8 cellular contexts compared by ENCODE assay signal in genomic region chr16:84186685-84187437, GRCh38. TPM values are rescaled to one million over a fixed set of nuclear protein-coding genes. Genes with fewer than 3 reads are reported as not detected.
DNase-seq lines count a peak whose midpoint lies in the region; ATAC-seq and TF ChIP-seq lines count a peak whose summit lies in the region.

Gene TAF1C, minus strand, starts transcription at chr16:84187057. Its CDS starts 2,069 bp downstream, at chr16:84184988.

- H4K20me1 ChIP-seq in OCI-LY7 (ENCODE audit: insufficient read depth, low read length), result no peaks in the 10 kb centered on the region

- H3K4me3 ChIP-seq in OCI-LY7 (ENCODE audit: low read depth, low read length, poor library complexity, severe bottlenecking) (peak within 1 kb of the TSS; percentile 96), mononuclear cell (ENCODE audit: low read length) (peak within 1 kb of the TSS; percentile 84)

- peak within 1 kb of the TSS; percentile 40 for H3K27ac ChIP-seq in OCI-LY7 (ENCODE audit: low read depth, low read length, poor library complexity, severe bottlenecking)

- peaks cover 21% of the 10 kb centered on the region; the same call in 1 of the 2 replicates for H3K79me2 ChIP-seq in OCI-LY7 (ENCODE audit: insufficient read depth, low read depth, low read length)

- H3K4me1 ChIP-seq in OCI-LY7 (ENCODE audit: insufficient read depth, low read length, poor library complexity, severe bottlenecking) (peaks cover 9% of the 10 kb centered on the region), mononuclear cell (ENCODE audit: insufficient read depth, low read length) (peaks cover 12% of the 10 kb centered on the region)

- DNase-seq in DMS 273 (lab: John Stamatoyannopoulos, UW; ENCODE audit: unreplicated experiment) (peak; percentile 99), HuH-7 (ENCODE audit: low spot score) (peak; percentile 98), OCI-LY7 (ENCODE audit: low spot score) (peak; percentile 96), activated T-cell treated with anti-CD3 and anti-CD28 coated beads for 1 hour (ENCODE audit: low read depth) (peak; percentile 88), epidermal melanocyte (ENCODE audit: insufficient read length, low spot score) (peak; percentile 98)
- DNase-seq in stimulated activated CD8-positive, alpha-beta memory T cell treated with anti-CD3 and anti-CD28 coated beads, Interleukin-4, amount 100 ng/mL, for 1 hour (ENCODE audit: low read depth in 2 of 2, low spot score in 1 of 2), result peak; percentile 74 to 79

- peak; percentile 92 for TF ChIP-seq CTCF in OCI-LY7 (conservative IDR thresholded peaks at IDR 0.05; ENCODE audit: low read length)

- peaks cover 32% of the 10 kb centered on the region; the same call in 1 of the 2 replicates for H3K36me3 ChIP-seq in OCI-LY7 (ENCODE audit: insufficient read depth, low read length)

- peak within 1 kb of the TSS; percentile 63 for H3K4me2 ChIP-seq in OCI-LY7 (ENCODE audit: low read length)

- no peaks in the 10 kb centered on the region for H3K9me2 ChIP-seq in OCI-LY7 (ENCODE audit: insufficient read depth, low read length)

- POLR2A ChIA-PET in OCI-LY7 (lab: Charles Lee), result interaction anchor here (0.7 to 0.9 kb wide), 2 partner anchors 18 to 172 kb away, joined by 3 read pairs; no protein-coding TSS in a partner anchor

- H3K27me3 ChIP-seq in mononuclear cell (ENCODE audit: insufficient read depth, low read length), result no peaks in the 10 kb centered on the region

- no TSS peak for BruUV-seq in OCI-LY7 (replicated peaks; lab: Mats Ljungman, UMichigan)

- peak; percentile 90 for ATAC-seq in GM21447 (IDR thresholded peaks at IDR 0.05; ENCODE audit: unreplicated experiment)

- H2AFZ ChIP-seq in OCI-LY7 (ENCODE audit: low read length), result peak within 1 kb of the TSS; percentile 99

- intact Hi-C loops in OCI-LY7 (cut with micrococcal nuclease; ENCODE audit: unreplicated experiment), result loop anchor here (1.0 to 5.0 kb wide), 2 partner anchors 40 to 103 kb away; partner anchors contain the start of genes DNAAF1 and HSDL1

- CTCF ChIA-PET in OCI-LY7 (lab: Charles Lee; ENCODE audit: unreplicated experiment), result interaction anchor here (0.9 to 1.9 kb wide), 7 partner anchors 75 to 477 kb away, joined by 3 to 11 read pairs (median 3); no protein-coding TSS in a partner anchor

- H3K9me3 ChIP-seq in OCI-LY7 (ENCODE audit: low read length) (no peaks in the 10 kb centered on the region), mononuclear cell (ENCODE audit: low read depth, low read length) (no peaks in the 10 kb centered on the region)

RNA-seq across cellular contexts. Expression of gene TAF1C, which starts in this region (rescaled TPM):
- 27.4 and 64.6 TPM in 2 replicates for total RNA-seq in OCI-LY7 (2014; rRNA removed; shearing (Covaris generic))
- total RNA-seq in OCI-LY7 (2022) (62.5 and 66.1 TPM in 2 replicates), mononuclear cell (21.3 TPM)

Comparison
In these comparisons a context has a peak if more than half of its experiments do, and no peak if none do; other contexts are left out.
1. Peak in every context shown above with its lines: DNase-seq, ATAC-seq, H3K4me3 ChIP-seq and H3K27ac ChIP-seq.